8 cellular contexts compared by ENCODE assay signal in the genomic region with DNA sequence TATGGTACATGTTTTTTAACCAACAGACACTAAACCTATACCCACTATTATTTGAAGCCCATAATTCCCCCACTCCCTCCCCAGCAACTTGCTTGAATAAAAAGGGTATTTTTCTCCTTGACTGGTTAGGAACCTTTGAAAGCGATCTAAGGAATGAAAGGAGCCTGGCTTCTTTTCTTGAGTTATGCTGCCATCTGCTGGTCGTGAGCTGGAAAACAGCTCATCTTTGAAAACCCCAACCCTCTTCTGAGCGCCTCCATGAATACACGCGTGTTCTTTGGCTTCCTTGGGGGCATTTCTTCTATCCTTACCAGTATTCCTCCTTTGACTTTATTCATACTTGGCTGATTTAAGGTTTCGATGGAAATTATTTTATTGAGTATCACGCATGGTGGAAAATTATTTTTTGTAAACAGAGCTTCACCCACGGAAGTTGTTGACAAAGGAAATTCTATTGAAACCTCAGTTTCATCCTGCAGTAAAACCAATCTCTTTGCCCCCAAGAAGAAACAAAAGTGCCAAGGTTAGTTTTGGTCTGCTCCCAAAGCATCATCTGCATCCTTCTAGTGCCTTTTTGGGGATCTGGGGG.
A peak's percentile ranks its signal among the peaks of the same experiment; 100 is the strongest.
DNase-seq lines count a peak whose midpoint lies in the region; ATAC-seq and TF ChIP-seq lines count a peak whose summit lies in the region.

No MANE protein-coding gene starts in this region.

- H3K27ac ChIP-seq in spleen = no peak overlapping the region

- intact Hi-C loops in spleen (cut with DNase I; ENCODE audit: low total_unique reads) = loop anchor here (5.0 kb wide), 1 partner anchor 214 kb away; no protein-coding TSS in a partner anchor

- peaks cover 0 to 7% (median 6%) of the 10 kb centered on the region in 6 donors for H3K4me1 ChIP-seq in spleen

- no peaks in the 10 kb centered on the region for H3K36me3 ChIP-seq in spleen

- 2 to 7% (median 4%) methylated on average over 8 of the region's 8 CpGs for WGBS in spleen, 5 donors

- peak in 11 of 14 donors; percentile 3 to 69 (median 27) for DNase-seq in C1 segment of cervical spinal cord (lab: John Stamatoyannopoulos, UW)
- peak; percentile 53 for DNase-seq in NCI-H146 (lab: John Stamatoyannopoulos, UW)
- peak; percentile 10 for DNase-seq in T-helper 22 cell (ENCODE audit: low read depth)
- DNase-seq in astrocyte of the cerebellum (ENCODE audit: low read depth) = peak; percentile 60
- DNase-seq in hypothalamus (lab: John Stamatoyannopoulos, UW) = peak in 38 of 51 donors; percentile 0 to 75 (median 26)
- no peak for DNase-seq in spleen

- ATAC-seq in GM21360 (IDR thresholded peaks at IDR 0.05; ENCODE audit: unreplicated experiment) = peak; percentile 64
- ATAC-seq in HG02588 (IDR thresholded peaks at IDR 0.05; ENCODE audit: unreplicated experiment) = no peak

- H3K4me3 ChIP-seq in astrocyte of the cerebellum (ENCODE audit: low read depth, low read length) (no peak overlapping the region), spleen (no peak overlapping the region)

- TF ChIP-seq CTCF in astrocyte of the cerebellum (IDR thresholded peaks at IDR 0.05; ENCODE audit: low read depth, low read length, missing control alignments) (peak; percentile 78), spleen (IDR thresholded peaks at IDR 0.05 in 8 of 11, conservative IDR thresholded peaks at IDR 0.05 in 3 of 11) (peak; percentile 46 to 90 (median 79))

- in situ Hi-C loops in astrocyte of the cerebellum (cut with HindIII; ENCODE audit: low sequenced_read_pairs) = no loop called here

- no peak for TF ChIP-seq POLR2A in spleen (IDR thresholded peaks at IDR 0.05)

- peaks cover 0 to 12% (median 10%) of the 10 kb centered on the region in 8 donors for H3K9me3 ChIP-seq in spleen

- H3K27me3 ChIP-seq in spleen (replicated peaks in 1 of 7) = peaks cover 0 to 34% (median 0%) of the 10 kb centered on the region in 7 donors
